1 cellular context compared by ENCODE assay signal in the genomic region with DNA sequence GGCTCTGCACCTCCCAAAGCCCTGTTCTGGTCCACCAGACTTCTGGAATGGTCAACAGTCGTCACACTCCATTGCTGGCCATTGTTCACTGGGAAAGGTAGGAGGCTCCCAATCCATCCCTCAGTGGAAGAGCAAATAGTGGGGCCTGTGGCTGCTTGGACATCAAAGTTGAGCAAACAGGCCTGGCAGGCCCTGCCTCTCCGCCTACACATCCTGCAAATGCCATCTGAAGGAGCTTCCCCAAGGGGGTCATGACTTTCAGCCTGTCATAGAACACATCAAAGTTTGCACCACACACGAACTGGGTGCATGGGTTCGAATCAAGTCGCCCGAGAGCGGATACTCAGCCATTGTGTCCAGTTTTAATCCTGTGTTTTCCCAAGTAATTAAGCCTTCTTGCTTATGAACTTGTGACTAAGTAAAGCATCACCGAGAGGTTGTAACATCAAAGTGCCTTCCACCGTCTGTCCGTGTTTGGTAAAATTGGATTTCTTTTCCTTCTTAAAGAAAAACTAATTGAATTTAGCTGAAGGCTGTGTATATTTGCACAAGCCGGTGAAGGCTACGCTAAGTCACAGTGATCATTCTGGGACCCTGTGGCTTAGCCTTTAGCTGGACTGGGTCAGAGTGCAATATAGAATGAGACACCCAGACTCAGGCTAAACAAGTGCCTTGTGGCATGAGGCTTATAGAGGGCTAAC.
TF ChIP-seq lines count a peak whose summit lies in the region.

No MANE protein-coding gene starts in this region.

TF ChIP-seq in HepG2, 621 proteins besides CTCF, POLR2A, EP300 and RAD21 (continued from another document and continues in another):
- TF ChIP-seq, protein P1, sequence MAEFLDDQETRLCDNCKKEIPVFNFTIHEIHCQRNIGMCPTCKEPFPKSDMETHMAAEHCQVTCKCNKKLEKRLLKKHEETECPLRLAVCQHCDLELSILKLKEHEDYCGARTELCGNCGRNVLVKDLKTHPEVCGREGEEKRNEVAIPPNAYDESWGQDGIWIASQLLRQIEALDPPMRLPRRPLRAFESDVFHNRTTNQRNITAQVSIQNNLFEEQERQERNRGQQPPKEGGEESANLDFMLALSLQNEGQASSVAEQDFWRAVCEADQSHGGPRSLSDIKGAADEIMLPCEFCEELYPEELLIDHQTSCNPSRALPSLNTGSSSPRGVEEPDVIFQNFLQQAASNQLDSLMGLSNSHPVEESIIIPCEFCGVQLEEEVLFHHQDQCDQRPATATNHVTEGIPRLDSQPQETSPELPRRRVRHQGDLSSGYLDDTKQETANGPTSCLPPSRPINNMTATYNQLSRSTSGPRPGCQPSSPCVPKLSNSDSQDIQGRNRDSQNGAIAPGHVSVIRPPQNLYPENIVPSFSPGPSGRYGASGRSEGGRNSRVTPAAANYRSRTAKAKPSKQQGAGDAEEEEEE (CRISPR knock-in tag; IDR thresholded peaks at IDR 0.05; ENCODE audit: borderline replicate concordance), result no peak
- no peak for TF ChIP-seq ZNF619 (CRISPR knock-in tag; IDR thresholded peaks at IDR 0.05)
- 0 out of 2 replicates have a peak, but pooled peaks have one; percentile 44 for TF ChIP-seq ZNF263 (CRISPR knock-in tag; IDR thresholded peaks at IDR 0.05)
- 0 out of 2 replicates have a peak, but pooled peaks have one; percentile 76 for TF ChIP-seq ZNF556 (CRISPR knock-in tag; IDR thresholded peaks at IDR 0.05; ENCODE audit: borderline replicate concordance)
- TF ChIP-seq ZNF12 (CRISPR knock-in tag; IDR thresholded peaks at IDR 0.05), result peak; percentile 44; the same call in 1 of the 2 replicates
- TF ChIP-seq HOXA7 (CRISPR knock-in tag; IDR thresholded peaks at IDR 0.05), result no peak
- 0 out of 2 replicates have a peak, but pooled peaks have one; percentile 74 for TF ChIP-seq ZBTB20 (CRISPR knock-in tag; IDR thresholded peaks at IDR 0.05; ENCODE audit: borderline replicate concordance, low read depth)
- TF ChIP-seq HCFC1 (IDR thresholded peaks at IDR 0.05; ENCODE audit: low read depth, low read length), result no peak
- no peak; the same call in 1 of the 2 replicates for TF ChIP-seq DNMT3B (CRISPR knock-in tag; conservative IDR thresholded peaks at IDR 0.05)
- TF ChIP-seq ZNF589 (CRISPR knock-in tag; conservative IDR thresholded peaks at IDR 0.05), result 0 out of 2 replicates have a peak, but pooled peaks have one; percentile 29
- TF ChIP-seq, protein P2, sequence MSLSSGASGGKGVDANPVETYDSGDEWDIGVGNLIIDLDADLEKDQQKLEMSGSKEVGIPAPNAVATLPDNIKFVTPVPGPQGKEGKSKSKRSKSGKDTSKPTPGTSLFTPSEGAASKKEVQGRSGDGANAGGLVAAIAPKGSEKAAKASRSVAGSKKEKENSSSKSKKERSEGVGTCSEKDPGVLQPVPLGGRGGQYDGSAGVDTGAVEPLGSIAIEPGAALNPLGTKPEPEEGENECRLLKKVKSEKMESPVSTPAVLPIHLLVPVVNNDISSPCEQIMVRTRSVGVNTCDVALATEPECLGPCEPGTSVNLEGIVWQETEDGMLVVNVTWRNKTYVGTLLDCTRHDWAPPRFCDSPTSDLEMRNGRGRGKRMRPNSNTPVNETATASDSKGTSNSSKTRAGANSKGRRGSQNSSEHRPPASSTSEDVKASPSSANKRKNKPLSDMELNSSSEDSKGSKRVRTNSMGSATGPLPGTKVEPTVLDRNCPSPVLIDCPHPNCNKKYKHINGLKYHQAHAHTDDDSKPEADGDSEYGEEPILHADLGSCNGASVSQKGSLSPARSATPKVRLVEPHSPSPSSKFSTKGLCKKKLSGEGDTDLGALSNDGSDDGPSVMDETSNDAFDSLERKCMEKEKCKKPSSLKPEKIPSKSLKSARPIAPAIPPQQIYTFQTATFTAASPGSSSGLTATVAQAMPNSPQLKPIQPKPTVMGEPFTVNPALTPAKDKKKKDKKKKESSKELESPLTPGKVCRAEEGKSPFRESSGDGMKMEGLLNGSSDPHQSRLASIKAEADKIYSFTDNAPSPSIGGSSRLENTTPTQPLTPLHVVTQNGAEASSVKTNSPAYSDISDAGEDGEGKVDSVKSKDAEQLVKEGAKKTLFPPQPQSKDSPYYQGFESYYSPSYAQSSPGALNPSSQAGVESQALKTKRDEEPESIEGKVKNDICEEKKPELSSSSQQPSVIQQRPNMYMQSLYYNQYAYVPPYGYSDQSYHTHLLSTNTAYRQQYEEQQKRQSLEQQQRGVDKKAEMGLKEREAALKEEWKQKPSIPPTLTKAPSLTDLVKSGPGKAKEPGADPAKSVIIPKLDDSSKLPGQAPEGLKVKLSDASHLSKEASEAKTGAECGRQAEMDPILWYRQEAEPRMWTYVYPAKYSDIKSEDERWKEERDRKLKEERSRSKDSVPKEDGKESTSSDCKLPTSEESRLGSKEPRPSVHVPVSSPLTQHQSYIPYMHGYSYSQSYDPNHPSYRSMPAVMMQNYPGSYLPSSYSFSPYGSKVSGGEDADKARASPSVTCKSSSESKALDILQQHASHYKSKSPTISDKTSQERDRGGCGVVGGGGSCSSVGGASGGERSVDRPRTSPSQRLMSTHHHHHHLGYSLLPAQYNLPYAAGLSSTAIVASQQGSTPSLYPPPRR (CRISPR knock-in tag; IDR thresholded peaks at IDR 0.05; ENCODE audit: borderline replicate concordance), result peak; percentile 91
- TF ChIP-seq HES4 (CRISPR knock-in tag; IDR thresholded peaks at IDR 0.05; ENCODE audit: borderline replicate concordance), result no peak
- TF ChIP-seq KLF9 (CRISPR knock-in tag; IDR thresholded peaks at IDR 0.05; ENCODE audit: low read depth), result no peak
- TF ChIP-seq, protein P3, sequence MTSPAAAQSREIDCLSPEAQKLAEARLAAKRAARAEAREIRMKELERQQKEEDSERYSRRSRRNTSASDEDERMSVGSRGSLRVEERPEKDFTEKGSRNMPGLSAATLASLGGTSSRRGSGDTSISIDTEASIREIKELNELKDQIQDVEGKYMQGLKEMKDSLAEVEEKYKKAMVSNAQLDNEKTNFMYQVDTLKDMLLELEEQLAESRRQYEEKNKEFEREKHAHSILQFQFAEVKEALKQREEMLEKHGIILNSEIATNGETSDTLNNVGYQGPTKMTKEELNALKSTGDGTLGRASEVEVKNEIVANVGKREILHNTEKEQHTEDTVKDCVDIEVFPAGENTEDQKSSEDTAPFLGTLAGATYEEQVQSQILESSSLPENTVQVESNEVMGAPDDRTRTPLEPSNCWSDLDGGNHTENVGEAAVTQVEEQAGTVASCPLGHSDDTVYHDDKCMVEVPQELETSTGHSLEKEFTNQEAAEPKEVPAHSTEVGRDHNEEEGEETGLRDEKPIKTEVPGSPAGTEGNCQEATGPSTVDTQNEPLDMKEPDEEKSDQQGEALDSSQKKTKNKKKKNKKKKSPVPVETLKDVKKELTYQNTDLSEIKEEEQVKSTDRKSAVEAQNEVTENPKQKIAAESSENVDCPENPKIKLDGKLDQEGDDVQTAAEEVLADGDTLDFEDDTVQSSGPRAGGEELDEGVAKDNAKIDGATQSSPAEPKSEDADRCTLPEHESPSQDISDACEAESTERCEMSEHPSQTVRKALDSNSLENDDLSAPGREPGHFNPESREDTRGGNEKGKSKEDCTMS (CRISPR knock-in tag; conservative IDR thresholded peaks at IDR 0.05), result no peak
- peak; percentile 60; the same call in 1 of the 2 replicates for TF ChIP-seq KDM2A (CRISPR knock-in tag; IDR thresholded peaks at IDR 0.05; ENCODE audit: borderline replicate concordance, low read depth)
- TF ChIP-seq CHD4 (IDR thresholded peaks at IDR 0.05; ENCODE audit: borderline replicate concordance, low read length), result peak; percentile 91; the same call in 1 of the 2 replicates
- no peak for TF ChIP-seq SSRP1 (CRISPR knock-in tag; IDR thresholded peaks at IDR 0.05)
- TF ChIP-seq SAP130 (CRISPR knock-in tag; IDR thresholded peaks at IDR 0.05; ENCODE audit: low read depth), result peak; percentile 79
- TF ChIP-seq, protein P4, sequence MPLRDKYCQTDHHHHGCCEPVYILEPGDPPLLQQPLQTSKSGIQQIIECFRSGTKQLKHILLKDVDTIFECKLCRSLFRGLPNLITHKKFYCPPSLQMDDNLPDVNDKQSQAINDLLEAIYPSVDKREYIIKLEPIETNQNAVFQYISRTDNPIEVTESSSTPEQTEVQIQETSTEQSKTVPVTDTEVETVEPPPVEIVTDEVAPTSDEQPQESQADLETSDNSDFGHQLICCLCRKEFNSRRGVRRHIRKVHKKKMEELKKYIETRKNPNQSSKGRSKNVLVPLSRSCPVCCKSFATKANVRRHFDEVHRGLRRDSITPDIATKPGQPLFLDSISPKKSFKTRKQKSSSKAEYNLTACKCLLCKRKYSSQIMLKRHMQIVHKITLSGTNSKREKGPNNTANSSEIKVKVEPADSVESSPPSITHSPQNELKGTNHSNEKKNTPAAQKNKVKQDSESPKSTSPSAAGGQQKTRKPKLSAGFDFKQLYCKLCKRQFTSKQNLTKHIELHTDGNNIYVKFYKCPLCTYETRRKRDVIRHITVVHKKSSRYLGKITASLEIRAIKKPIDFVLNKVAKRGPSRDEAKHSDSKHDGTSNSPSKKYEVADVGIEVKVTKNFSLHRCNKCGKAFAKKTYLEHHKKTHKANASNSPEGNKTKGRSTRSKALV (CRISPR knock-in tag; IDR thresholded peaks at IDR 0.05), result no peak
- TF ChIP-seq, protein P5, sequence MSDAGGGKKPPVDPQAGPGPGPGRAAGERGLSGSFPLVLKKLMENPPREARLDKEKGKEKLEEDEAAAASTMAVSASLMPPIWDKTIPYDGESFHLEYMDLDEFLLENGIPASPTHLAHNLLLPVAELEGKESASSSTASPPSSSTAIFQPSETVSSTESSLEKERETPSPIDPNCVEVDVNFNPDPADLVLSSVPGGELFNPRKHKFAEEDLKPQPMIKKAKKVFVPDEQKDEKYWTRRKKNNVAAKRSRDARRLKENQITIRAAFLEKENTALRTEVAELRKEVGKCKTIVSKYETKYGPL (CRISPR knock-in tag; IDR thresholded peaks at IDR 0.05), result no peak
- no peak for TF ChIP-seq ZNF207 (IDR thresholded peaks at IDR 0.05; ENCODE audit: borderline replicate concordance)
- no peak for TF ChIP-seq ZNF30 (CRISPR knock-in tag; IDR thresholded peaks at IDR 0.05)
- TF ChIP-seq ZNF530 (CRISPR knock-in tag; IDR thresholded peaks at IDR 0.05; ENCODE audit: low read depth), result no peak
- TF ChIP-seq, protein P6, sequence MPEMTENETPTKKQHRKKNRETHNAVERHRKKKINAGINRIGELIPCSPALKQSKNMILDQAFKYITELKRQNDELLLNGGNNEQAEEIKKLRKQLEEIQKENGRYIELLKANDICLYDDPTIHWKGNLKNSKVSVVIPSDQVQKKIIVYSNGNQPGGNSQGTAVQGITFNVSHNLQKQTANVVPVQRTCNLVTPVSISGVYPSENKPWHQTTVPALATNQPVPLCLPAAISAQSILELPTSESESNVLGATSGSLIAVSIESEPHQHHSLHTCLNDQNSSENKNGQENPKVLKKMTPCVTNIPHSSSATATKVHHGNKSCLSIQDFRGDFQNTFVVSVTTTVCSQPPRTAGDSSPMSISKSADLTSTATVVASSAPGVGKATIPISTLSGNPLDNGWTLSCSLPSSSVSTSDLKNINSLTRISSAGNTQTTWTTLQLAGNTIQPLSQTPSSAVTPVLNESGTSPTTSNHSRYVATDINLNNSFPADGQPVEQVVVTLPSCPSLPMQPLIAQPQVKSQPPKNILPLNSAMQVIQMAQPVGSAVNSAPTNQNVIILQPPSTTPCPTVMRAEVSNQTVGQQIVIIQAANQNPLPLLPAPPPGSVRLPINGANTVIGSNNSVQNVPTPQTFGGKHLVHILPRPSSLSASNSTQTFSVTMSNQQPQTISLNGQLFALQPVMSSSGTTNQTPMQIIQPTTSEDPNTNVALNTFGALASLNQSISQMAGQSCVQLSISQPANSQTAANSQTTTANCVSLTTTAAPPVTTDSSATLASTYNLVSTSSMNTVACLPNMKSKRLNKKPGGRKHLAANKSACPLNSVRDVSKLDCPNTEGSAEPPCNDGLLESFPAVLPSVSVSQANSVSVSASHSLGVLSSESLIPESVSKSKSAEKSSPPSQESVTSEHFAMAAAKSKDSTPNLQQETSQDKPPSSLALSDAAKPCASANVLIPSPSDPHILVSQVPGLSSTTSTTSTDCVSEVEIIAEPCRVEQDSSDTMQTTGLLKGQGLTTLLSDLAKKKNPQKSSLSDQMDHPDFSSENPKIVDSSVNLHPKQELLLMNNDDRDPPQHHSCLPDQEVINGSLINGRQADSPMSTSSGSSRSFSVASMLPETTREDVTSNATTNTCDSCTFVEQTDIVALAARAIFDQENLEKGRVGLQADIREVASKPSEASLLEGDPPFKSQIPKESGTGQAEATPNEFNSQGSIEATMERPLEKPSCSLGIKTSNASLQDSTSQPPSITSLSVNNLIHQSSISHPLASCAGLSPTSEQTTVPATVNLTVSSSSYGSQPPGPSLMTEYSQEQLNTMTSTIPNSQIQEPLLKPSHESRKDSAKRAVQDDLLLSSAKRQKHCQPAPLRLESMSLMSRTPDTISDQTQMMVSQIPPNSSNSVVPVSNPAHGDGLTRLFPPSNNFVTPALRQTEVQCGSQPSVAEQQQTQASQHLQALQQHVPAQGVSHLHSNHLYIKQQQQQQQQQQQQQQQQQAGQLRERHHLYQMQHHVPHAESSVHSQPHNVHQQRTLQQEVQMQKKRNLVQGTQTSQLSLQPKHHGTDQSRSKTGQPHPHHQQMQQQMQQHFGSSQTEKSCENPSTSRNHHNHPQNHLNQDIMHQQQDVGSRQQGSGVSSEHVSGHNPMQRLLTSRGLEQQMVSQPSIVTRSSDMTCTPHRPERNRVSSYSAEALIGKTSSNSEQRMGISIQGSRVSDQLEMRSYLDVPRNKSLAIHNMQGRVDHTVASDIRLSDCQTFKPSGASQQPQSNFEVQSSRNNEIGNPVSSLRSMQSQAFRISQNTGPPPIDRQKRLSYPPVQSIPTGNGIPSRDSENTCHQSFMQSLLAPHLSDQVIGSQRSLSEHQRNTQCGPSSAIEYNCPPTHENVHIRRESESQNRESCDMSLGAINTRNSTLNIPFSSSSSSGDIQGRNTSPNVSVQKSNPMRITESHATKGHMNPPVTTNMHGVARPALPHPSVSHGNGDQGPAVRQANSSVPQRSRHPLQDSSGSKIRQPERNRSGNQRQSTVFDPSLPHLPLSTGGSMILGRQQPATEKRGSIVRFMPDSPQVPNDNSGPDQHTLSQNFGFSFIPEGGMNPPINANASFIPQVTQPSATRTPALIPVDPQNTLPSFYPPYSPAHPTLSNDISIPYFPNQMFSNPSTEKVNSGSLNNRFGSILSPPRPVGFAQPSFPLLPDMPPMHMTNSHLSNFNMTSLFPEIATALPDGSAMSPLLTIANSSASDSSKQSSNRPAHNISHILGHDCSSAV (CRISPR knock-in tag; IDR thresholded peaks at IDR 0.05; ENCODE audit: borderline replicate concordance), result 0 out of 2 replicates have a peak, but pooled peaks have one; percentile 46
- TF ChIP-seq, protein P7, sequence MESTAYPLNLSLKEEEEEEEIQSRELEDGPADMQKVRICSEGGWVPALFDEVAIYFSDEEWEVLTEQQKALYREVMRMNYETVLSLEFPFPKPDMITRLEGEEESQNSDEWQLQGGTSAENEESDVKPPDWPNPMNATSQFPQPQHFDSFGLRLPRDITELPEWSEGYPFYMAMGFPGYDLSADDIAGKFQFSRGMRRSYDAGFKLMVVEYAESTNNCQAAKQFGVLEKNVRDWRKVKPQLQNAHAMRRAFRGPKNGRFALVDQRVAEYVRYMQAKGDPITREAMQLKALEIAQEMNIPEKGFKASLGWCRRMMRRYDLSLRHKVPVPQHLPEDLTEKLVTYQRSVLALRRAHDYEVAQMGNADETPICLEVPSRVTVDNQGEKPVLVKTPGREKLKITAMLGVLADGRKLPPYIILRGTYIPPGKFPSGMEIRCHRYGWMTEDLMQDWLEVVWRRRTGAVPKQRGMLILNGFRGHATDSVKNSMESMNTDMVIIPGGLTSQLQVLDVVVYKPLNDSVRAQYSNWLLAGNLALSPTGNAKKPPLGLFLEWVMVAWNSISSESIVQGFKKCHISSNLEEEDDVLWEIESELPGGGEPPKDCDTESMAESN (CRISPR knock-in tag; conservative IDR thresholded peaks at IDR 0.05), result no peak; the same call in 1 of the 2 replicates
- no peak; the same call in 1 of the 2 replicates for TF ChIP-seq ZNF460 (CRISPR knock-in tag; IDR thresholded peaks at IDR 0.05; ENCODE audit: borderline replicate concordance)
- TF ChIP-seq U2AF2 (IDR thresholded peaks at IDR 0.05; ENCODE audit: low read depth, low read length), result no peak
- no peak for TF ChIP-seq REL (CRISPR knock-in tag; conservative IDR thresholded peaks at IDR 0.05)
- TF ChIP-seq JUN (CRISPR knock-in tag; IDR thresholded peaks at IDR 0.05), result no peak
- no peak for TF ChIP-seq RFX1 (IDR thresholded peaks at IDR 0.05)
- no peak for TF ChIP-seq ZBTB7A (CRISPR knock-in tag; IDR thresholded peaks at IDR 0.05)
- peak; percentile 55 for TF ChIP-seq YY1 (IDR thresholded peaks at IDR 0.05; ENCODE audit: insufficient read depth, insufficient replicate concordance, low read depth, low read length)
